In the genomic region with DNA sequence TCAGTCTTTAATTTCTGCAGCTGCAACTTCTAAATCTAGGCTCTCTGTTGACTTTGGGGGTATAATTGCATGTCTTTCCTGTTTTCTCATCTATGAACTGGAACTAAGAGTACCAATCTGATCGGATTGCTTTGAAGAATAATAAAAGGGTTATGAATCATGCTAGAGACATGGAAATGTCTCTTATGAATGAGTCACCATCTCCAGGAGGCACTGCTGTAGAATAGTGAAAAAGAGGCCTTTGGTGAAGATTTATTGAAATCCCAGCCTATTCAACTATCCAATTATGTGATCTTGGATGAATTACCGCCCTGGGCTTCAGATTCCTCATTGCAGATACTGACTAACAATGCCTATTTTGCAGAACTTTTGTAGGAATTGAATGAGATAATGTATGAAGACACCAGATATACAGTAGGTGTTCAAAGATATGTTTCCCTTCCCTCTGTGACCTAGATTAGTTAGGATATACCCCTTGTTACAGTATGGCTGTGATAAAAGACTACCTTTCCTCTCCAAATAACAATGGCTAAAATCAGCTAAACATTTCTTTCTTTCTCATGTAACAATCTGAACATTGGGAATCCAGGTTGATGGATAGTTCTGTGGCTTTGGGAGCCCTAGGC, we compare ENCODE assay signal across 15 cellular contexts.
DNase-seq lines count a peak whose midpoint lies in the region; ATAC-seq lines count a peak whose summit lies in the region.
"Had no signal": no experiment of that assay in that cellular context is flagged by ENCODE, and none has a peak within 500 bp of the region (broad histone marks: within the 10 kb centered on the region; RNA-seq: fewer than 3 reads in every experiment).

No MANE protein-coding gene starts in this region.

- DNase-seq in NCI-H748 (lab: John Stamatoyannopoulos, UW; ENCODE audit: unreplicated experiment) (peak; percentile 6), NCI-H748 treated with DMSO at 0.1 percent for 48 hours (lab: John Stamatoyannopoulos, UW) (no peak), RKO (ENCODE audit: low spot score) (peak; percentile 66), fibroblast of gingiva (ENCODE audit: low read depth) (peak; percentile 62)
- no peak for DNase-seq in stimulated activated effector memory CD8-positive, alpha-beta T cell treated with anti-CD3 and anti-CD28 coated beads, Interleukin-12 subunit alpha, Interleukin-12 subunit beta, amount 100 ng/mL, for 72 hours (ENCODE audit: low spot score in 2 of 2)
- no peak for DNase-seq in NK-92 treated with Interleukin-12 subunit alpha and Interleukin-12 subunit beta, amount 100 ng/mL, for 24 hours (lab: John Stamatoyannopoulos, UW)
- DNase-seq: ACHN; activated CD8-positive, alpha-beta memory T cell treated with anti-CD3 and anti-CD28 coated beads, Interleukin-2, amount 10 ng/mL, durations not matched to agents 7 days and 5 days; adrenal gland; KG1; NCI-H2029; retina; testis had no signal

- no peaks in the 10 kb centered on the region for H3K36me3 Mint-ChIP-seq in stimulated activated effector memory CD8-positive, alpha-beta T cell treated with anti-CD3 and anti-CD28 coated beads, Interleukin-12 subunit alpha, Interleukin-12 subunit beta, amount 100 ng/mL, for 72 hours
- H3K36me3 Mint-ChIP-seq: activated CD8-positive, alpha-beta memory T cell treated with anti-CD3 and anti-CD28 coated beads, Interleukin-2, amount 10 ng/mL, durations not matched to agents 7 days and 5 days had no signal

- H3K4me1 Mint-ChIP-seq in stimulated activated effector memory CD8-positive, alpha-beta T cell treated with anti-CD3 and anti-CD28 coated beads, Interleukin-12 subunit alpha, Interleukin-12 subunit beta, amount 100 ng/mL, for 72 hours: no peaks in the 10 kb centered on the region
- H3K4me1 Mint-ChIP-seq: activated CD8-positive, alpha-beta memory T cell treated with anti-CD3 and anti-CD28 coated beads, Interleukin-2, amount 10 ng/mL, durations not matched to agents 7 days and 5 days had no signal

- H3K9me3 Mint-ChIP-seq in stimulated activated effector memory CD8-positive, alpha-beta T cell treated with anti-CD3 and anti-CD28 coated beads, Interleukin-12 subunit alpha, Interleukin-12 subunit beta, amount 100 ng/mL, for 72 hours: no peaks in the 10 kb centered on the region

- no peak overlapping the region for H3K4me3 Mint-ChIP-seq in stimulated activated effector memory CD8-positive, alpha-beta T cell treated with anti-CD3 and anti-CD28 coated beads, Interleukin-12 subunit alpha, Interleukin-12 subunit beta, amount 100 ng/mL, for 72 hours
- H3K4me3 Mint-ChIP-seq: activated CD8-positive, alpha-beta memory T cell treated with anti-CD3 and anti-CD28 coated beads, Interleukin-2, amount 10 ng/mL, durations not matched to agents 7 days and 5 days had no signal

- peak; percentile 54 for ATAC-seq in stimulated activated effector memory CD8-positive, alpha-beta T cell treated with anti-CD3 and anti-CD28 coated beads, Interleukin-12 subunit alpha, Interleukin-12 subunit beta, amount 100 ng/mL, for 72 hours
- no peak for ATAC-seq in GM19463 (IDR thresholded peaks at IDR 0.05; ENCODE audit: unreplicated experiment)
- ATAC-seq in HG02970 (IDR thresholded peaks at IDR 0.05; ENCODE audit: low FRiP score, unreplicated experiment): no peak
- ATAC-seq: activated CD8-positive, alpha-beta memory T cell treated with anti-CD3 and anti-CD28 coated beads, Interleukin-2, amount 10 ng/mL, durations not matched to agents 7 days and 5 days had no signal

- H3K27ac Mint-ChIP-seq in stimulated activated effector memory CD8-positive, alpha-beta T cell treated with anti-CD3 and anti-CD28 coated beads, Interleukin-12 subunit alpha, Interleukin-12 subunit beta, amount 100 ng/mL, for 72 hours: no peak overlapping the region
- H3K27ac Mint-ChIP-seq: activated CD8-positive, alpha-beta memory T cell treated with anti-CD3 and anti-CD28 coated beads, Interleukin-2, amount 10 ng/mL, durations not matched to agents 7 days and 5 days had no signal

Comparison
In these comparisons a context has a peak if more than half of its experiments do, and no peak if none do; other contexts are left out.
1. DNase-seq: peak in NCI-H748 (single experiment), RKO (single experiment) and fibroblast of gingiva (single experiment); none in NCI-H748 treated with DMSO at 0.1 percent for 48 hours (single experiment), stimulated activated effector memory CD8-positive, alpha-beta T cell treated with anti-CD3 and anti-CD28 coated beads, Interleukin-12 subunit alpha, Interleukin-12 subunit beta, amount 100 ng/mL, for 72 hours (0 of 2) and NK-92 treated with Interleukin-12 subunit alpha and Interleukin-12 subunit beta, amount 100 ng/mL, for 24 hours (single experiment).